Comparison of ENCODE assay signal across 1 cellular context in genomic region chr2:113889471-113890252, GRCh38.
TF ChIP-seq lines count a peak whose summit lies in the region.

Gene ACTR3 (plus strand): TSS chr2:113890089. CDS start chr2:113890280, 191 bp downstream.

TF ChIP-seq in GM12878, 131 proteins besides CTCF, POLR2A, EP300 and RAD21 (continued from another document and continues in another):
- TF ChIP-seq, protein P1, sequence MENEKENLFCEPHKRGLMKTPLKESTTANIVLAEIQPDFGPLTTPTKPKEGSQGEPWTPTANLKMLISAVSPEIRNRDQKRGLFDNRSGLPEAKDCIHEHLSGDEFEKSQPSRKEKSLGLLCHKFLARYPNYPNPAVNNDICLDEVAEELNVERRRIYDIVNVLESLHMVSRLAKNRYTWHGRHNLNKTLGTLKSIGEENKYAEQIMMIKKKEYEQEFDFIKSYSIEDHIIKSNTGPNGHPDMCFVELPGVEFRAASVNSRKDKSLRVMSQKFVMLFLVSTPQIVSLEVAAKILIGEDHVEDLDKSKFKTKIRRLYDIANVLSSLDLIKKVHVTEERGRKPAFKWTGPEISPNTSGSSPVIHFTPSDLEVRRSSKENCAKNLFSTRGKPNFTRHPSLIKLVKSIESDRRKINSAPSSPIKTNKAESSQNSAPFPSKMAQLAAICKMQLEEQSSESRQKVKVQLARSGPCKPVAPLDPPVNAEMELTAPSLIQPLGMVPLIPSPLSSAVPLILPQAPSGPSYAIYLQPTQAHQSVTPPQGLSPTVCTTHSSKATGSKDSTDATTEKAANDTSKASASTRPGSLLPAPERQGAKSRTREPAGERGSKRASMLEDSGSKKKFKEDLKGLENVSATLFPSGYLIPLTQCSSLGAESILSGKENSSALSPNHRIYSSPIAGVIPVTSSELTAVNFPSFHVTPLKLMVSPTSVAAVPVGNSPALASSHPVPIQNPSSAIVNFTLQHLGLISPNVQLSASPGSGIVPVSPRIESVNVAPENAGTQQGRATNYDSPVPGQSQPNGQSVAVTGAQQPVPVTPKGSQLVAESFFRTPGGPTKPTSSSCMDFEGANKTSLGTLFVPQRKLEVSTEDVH (IDR thresholded peaks at IDR 0.05; ENCODE audit: low read depth, partially characterized antibody), result peak; percentile 16
- no peak for TF ChIP-seq RAD51 (IDR thresholded peaks at IDR 0.05)
- TF ChIP-seq ZNF24 (IDR thresholded peaks at IDR 0.05), result peak; percentile 64
- TF ChIP-seq EED (IDR thresholded peaks at IDR 0.05; ENCODE audit: low read depth), result peak; percentile 95; the same call in 1 of the 2 replicates
- peak; percentile 43; the same call in 1 of the 2 replicates for TF ChIP-seq NRF1 (conservative IDR thresholded peaks at IDR 0.05; ENCODE audit: low read depth, low read length)
- 0 out of 2 replicates have a peak, but pooled peaks have one; percentile 40 for TF ChIP-seq WRNIP1 (IDR thresholded peaks at IDR 0.05; ENCODE audit: borderline replicate concordance, low read depth, low read length)
- peak; percentile 80 for TF ChIP-seq CREM (IDR thresholded peaks at IDR 0.05; ENCODE audit: low read depth)
- TF ChIP-seq, protein P2, sequence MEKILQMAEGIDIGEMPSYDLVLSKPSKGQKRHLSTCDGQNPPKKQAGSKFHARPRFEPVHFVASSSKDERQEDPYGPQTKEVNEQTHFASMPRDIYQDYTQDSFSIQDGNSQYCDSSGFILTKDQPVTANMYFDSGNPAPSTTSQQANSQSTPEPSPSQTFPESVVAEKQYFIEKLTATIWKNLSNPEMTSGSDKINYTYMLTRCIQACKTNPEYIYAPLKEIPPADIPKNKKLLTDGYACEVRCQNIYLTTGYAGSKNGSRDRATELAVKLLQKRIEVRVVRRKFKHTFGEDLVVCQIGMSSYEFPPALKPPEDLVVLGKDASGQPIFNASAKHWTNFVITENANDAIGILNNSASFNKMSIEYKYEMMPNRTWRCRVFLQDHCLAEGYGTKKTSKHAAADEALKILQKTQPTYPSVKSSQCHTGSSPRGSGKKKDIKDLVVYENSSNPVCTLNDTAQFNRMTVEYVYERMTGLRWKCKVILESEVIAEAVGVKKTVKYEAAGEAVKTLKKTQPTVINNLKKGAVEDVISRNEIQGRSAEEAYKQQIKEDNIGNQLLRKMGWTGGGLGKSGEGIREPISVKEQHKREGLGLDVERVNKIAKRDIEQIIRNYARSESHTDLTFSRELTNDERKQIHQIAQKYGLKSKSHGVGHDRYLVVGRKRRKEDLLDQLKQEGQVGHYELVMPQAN (conservative IDR thresholded peaks at IDR 0.05), result peak; percentile 61; the same call in 1 of the 2 replicates
- TF ChIP-seq TCF3 (IDR thresholded peaks at IDR 0.05; ENCODE audit: borderline replicate concordance, insufficient read depth, low read depth, low read length), result peak; percentile 29; the same call in 1 of the 2 replicates
- peak; percentile 92; the same call in 2 of the 3 replicates for TF ChIP-seq POU2F2 (IDR thresholded peaks at IDR 0.05; ENCODE audit: borderline replicate concordance, low read depth, low read length)
- TF ChIP-seq LARP7 (IDR thresholded peaks at IDR 0.05), result peak; percentile 25; the same call in 1 of the 2 replicates
- TF ChIP-seq HDAC6 (IDR thresholded peaks at IDR 0.05; ENCODE audit: unreplicated experiment), result no peak
- peak; percentile 83 for TF ChIP-seq ZSCAN29 (IDR thresholded peaks at IDR 0.05)
- TF ChIP-seq EZH2 (IDR thresholded peaks at IDR 0.05; ENCODE audit: borderline replicate concordance, control insufficient read depth, low read depth, low read length), result no peak
- TF ChIP-seq CHD4 (IDR thresholded peaks at IDR 0.05), result no peak
- peak; percentile 83 for TF ChIP-seq ATF2 (IDR thresholded peaks at IDR 0.05; ENCODE audit: low read length)
- TF ChIP-seq NR2F1 (conservative IDR thresholded peaks at IDR 0.05), result peak; percentile 93
- no peak for TF ChIP-seq RFX5 (IDR thresholded peaks at IDR 0.05; ENCODE audit: low read depth, low read length)
- peak; percentile 73; the same call in 1 of the 2 replicates for TF ChIP-seq ZBTB40 (IDR thresholded peaks at IDR 0.05; ENCODE audit: borderline replicate concordance)
- no peak for TF ChIP-seq JUND (IDR thresholded peaks at IDR 0.05; ENCODE audit: low read depth, low read length)
- TF ChIP-seq NFIC (IDR thresholded peaks at IDR 0.05; ENCODE audit: low read depth, low read length), result peak; percentile 77; the same call in 1 of the 2 replicates
- TF ChIP-seq RCOR1 (conservative IDR thresholded peaks at IDR 0.05; ENCODE audit: low read depth, low read length), result peak; percentile 90; the same call in 1 of the 2 replicates
- TF ChIP-seq ETV6 (conservative IDR thresholded peaks at IDR 0.05 in 1 of 2, IDR thresholded peaks at IDR 0.05 in 1 of 2; ENCODE audit: borderline replicate concordance in 1 of 2, low read depth in 1 of 2), result peak in 1 of 2 experiments; percentile 90; a peak in 2 of 4 replicates
- TF ChIP-seq, protein P3, sequence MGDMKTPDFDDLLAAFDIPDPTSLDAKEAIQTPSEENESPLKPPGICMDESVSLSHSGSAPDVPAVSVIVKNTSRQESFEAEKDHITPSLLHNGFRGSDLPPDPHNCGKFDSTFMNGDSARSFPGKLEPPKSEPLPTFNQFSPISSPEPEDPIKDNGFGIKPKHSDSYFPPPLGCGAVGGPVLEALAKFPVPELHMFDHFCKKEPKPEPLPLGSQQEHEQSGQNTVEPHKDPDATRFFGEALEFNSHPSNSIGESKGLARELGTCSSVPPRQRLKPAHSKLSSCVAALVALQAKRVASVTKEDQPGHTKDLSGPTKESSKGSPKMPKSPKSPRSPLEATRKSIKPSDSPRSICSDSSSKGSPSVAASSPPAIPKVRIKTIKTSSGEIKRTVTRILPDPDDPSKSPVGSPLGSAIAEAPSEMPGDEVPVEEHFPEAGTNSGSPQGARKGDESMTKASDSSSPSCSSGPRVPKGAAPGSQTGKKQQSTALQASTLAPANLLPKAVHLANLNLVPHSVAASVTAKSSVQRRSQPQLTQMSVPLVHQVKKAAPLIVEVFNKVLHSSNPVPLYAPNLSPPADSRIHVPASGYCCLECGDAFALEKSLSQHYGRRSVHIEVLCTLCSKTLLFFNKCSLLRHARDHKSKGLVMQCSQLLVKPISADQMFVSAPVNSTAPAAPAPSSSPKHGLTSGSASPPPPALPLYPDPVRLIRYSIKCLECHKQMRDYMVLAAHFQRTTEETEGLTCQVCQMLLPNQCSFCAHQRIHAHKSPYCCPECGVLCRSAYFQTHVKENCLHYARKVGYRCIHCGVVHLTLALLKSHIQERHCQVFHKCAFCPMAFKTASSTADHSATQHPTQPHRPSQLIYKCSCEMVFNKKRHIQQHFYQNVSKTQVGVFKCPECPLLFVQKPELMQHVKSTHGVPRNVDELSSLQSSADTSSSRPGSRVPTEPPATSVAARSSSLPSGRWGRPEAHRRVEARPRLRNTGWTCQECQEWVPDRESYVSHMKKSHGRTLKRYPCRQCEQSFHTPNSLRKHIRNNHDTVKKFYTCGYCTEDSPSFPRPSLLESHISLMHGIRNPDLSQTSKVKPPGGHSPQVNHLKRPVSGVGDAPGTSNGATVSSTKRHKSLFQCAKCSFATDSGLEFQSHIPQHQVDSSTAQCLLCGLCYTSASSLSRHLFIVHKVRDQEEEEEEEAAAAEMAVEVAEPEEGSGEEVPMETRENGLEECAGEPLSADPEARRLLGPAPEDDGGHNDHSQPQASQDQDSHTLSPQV (IDR thresholded peaks at IDR 0.05), result peak; percentile 52
- TF ChIP-seq FOXM1 (IDR thresholded peaks at IDR 0.05; ENCODE audit: low read depth, low read length), result peak; percentile 82
- peak; percentile 50; the same call in 1 of the 2 replicates for TF ChIP-seq PAX5 (IDR thresholded peaks at IDR 0.05; ENCODE audit: borderline replicate concordance, low read depth, low read length)
- TF ChIP-seq CBX5 (IDR thresholded peaks at IDR 0.05; ENCODE audit: low read depth), result peak; percentile 88
- no peak for TF ChIP-seq HDAC2 (IDR thresholded peaks at IDR 0.05)
- peak; percentile 96 for TF ChIP-seq SMAD5 (IDR thresholded peaks at IDR 0.05; ENCODE audit: low read depth)
- TF ChIP-seq IKZF1 (conservative IDR thresholded peaks at IDR 0.05), result peak; percentile 98
- TF ChIP-seq, protein P4, sequence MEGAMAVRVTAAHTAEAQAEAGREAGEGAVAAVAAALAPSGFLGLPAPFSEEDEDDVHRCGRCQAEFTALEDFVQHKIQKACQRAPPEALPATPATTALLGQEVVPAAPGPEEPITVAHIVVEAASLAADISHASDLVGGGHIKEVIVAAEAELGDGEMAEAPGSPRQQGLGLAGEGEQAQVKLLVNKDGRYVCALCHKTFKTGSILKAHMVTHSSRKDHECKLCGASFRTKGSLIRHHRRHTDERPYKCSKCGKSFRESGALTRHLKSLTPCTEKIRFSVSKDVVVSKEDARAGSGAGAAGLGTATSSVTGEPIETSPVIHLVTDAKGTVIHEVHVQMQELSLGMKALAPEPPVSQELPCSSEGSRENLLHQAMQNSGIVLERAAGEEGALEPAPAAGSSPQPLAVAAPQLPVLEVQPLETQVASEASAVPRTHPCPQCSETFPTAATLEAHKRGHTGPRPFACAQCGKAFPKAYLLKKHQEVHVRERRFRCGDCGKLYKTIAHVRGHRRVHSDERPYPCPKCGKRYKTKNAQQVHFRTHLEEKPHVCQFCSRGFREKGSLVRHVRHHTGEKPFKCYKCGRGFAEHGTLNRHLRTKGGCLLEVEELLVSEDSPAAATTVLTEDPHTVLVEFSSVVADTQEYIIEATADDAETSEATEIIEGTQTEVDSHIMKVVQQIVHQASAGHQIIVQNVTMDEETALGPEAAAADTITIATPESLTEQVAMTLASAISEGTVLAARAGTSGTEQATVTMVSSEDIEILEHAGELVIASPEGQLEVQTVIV (IDR thresholded peaks at IDR 0.05; ENCODE audit: borderline replicate concordance, partially characterized antibody), result peak; percentile 85
- 0 out of 2 replicates have a peak, but pooled peaks have one; percentile 2 for TF ChIP-seq CHD1 (IDR thresholded peaks at IDR 0.05; ENCODE audit: low read depth, low read length)
- TF ChIP-seq FOXK2 (IDR thresholded peaks at IDR 0.05), result no peak
- peak; percentile 99 for TF ChIP-seq HDGF (IDR thresholded peaks at IDR 0.05)
- peak; percentile 41 to 59; a peak in 2 of 4 replicates for TF ChIP-seq BHLHE40 (IDR thresholded peaks at IDR 0.05; ENCODE audit: borderline replicate concordance in 1 of 2, low read depth in 2 of 2, low read length in 1 of 2)
- TF ChIP-seq RELA (IDR thresholded peaks at IDR 0.05; ENCODE audit: borderline replicate concordance, partially characterized antibody), result peak; percentile 84
- peak; percentile 75; the same call in 1 of the 2 replicates for TF ChIP-seq HSF1 (IDR thresholded peaks at IDR 0.05; ENCODE audit: low read depth, low read length)
